ENCODE assay signal across 18 cellular contexts in the genomic region with DNA sequence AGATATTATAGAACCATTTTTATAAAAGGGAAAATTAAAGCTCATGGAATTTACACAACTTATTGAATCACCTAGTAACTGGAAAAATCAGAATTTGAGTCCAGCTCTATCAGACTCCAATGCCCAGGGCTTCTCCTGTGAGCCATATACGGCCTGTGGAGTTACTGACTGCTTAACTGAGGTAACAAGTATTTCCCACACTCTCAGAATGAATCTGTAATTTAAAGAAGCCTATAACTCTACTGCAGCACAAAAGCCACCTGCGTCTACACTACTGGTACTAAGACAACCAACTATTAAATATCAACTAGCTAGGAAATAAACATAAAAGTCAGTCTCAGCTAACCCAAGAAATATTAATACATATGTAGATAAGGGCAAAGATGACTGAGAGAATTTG. TPM values are rescaled to one million over a fixed set of nuclear protein-coding genes. Genes with fewer than 3 reads are reported as not detected.
DNase-seq lines count a peak whose midpoint lies in the region; ATAC-seq lines count a peak whose summit lies in the region.
"Had no signal": no experiment of that assay in that cellular context is flagged by ENCODE, and none has a peak within 500 bp of the region (broad histone marks: within the 10 kb centered on the region; RNA-seq: fewer than 3 reads in every experiment).

No MANE protein-coding gene starts in this region.

- no peak for DNase-seq in activated CD4-positive, alpha-beta T cell treated with anti-CD3 and anti-CD28 coated beads for 36 hours
- no peak for DNase-seq in activated CD4-positive, alpha-beta T cell treated with anti-CD3 and anti-CD28 coated beads, Interleukin-2, amount 50 U/mL, for 48 hours
- no peak for DNase-seq in activated naive CD4-positive, alpha-beta T cell treated with anti-CD3 and anti-CD28 coated beads, Interleukin-2, amount 50 U/mL, for 72 hours (ENCODE audit: low spot score in 2 of 2)
- DNase-seq in activated naive CD4-positive, alpha-beta T cell treated with anti-CD3 and anti-CD28 coated beads, Interleukin-2, amount 50 U/mL, for 16 hours = no peak
- DNase-seq in stimulated activated effector memory CD8-positive, alpha-beta T cell treated with anti-CD3 and anti-CD28 coated beads, Interleukin-12 subunit alpha, Interleukin-12 subunit beta, amount 100 ng/mL, for 72 hours (ENCODE audit: low spot score in 2 of 2) = no peak
- no peak for DNase-seq in stimulated activated naive CD4-positive, alpha-beta T cell (lab: John Stamatoyannopoulos, UW)
- DNase-seq in NCI-H446 (lab: John Stamatoyannopoulos, UW) = no peak
- DNase-seq: 8988T; CD8-positive, alpha-beta T cell; DMS 273 treated with DMSO at 0.1 percent for 48 hours; DMS53; DND-41; EL; H9 had no signal

- ATAC-seq in activated CD4-positive, alpha-beta T cell treated with anti-CD3 and anti-CD28 coated beads for 36 hours = peak; percentile 72
- ATAC-seq in activated naive CD4-positive, alpha-beta T cell treated with anti-CD3 and anti-CD28 coated beads, Interleukin-2, amount 50 U/mL, for 72 hours = peak; percentile 46 to 68
- peak; percentile 48 for ATAC-seq in stimulated activated effector memory CD8-positive, alpha-beta T cell treated with anti-CD3 and anti-CD28 coated beads, Interleukin-12 subunit alpha, Interleukin-12 subunit beta, amount 100 ng/mL, for 72 hours
- ATAC-seq: CD8-positive, alpha-beta T cell; GM12878; HepG2 had no signal

- peaks cover 4% of the 10 kb centered on the region for H3K36me3 Mint-ChIP-seq in activated CD4-positive, alpha-beta T cell treated with anti-CD3 and anti-CD28 coated beads for 36 hours (ENCODE audit: low read depth)
- no peaks in the 10 kb centered on the region for H3K36me3 Mint-ChIP-seq in activated naive CD4-positive, alpha-beta T cell treated with anti-CD3 and anti-CD28 coated beads, Interleukin-2, amount 50 U/mL, for 72 hours
- H3K36me3 Mint-ChIP-seq in activated naive CD8-positive, alpha-beta T cell = peaks cover 5% of the 10 kb centered on the region
- no peaks in the 10 kb centered on the region for H3K36me3 Mint-ChIP-seq in stimulated activated effector memory CD8-positive, alpha-beta T cell treated with anti-CD3 and anti-CD28 coated beads, Interleukin-12 subunit alpha, Interleukin-12 subunit beta, amount 100 ng/mL, for 72 hours
- H3K36me3 Mint-ChIP-seq: CD14-positive monocyte had no signal

- no peak overlapping the region for H3K27ac Mint-ChIP-seq in activated CD4-positive, alpha-beta T cell treated with anti-CD3 and anti-CD28 coated beads for 36 hours
- peak overlapping the region in 1 of 2 donors; percentile 60 for H3K27ac Mint-ChIP-seq in activated naive CD4-positive, alpha-beta T cell treated with anti-CD3 and anti-CD28 coated beads, Interleukin-2, amount 50 U/mL, for 72 hours
- peak overlapping the region; percentile 58 for H3K27ac Mint-ChIP-seq in activated naive CD8-positive, alpha-beta T cell
- no peak overlapping the region for H3K27ac Mint-ChIP-seq in stimulated activated effector memory CD8-positive, alpha-beta T cell treated with anti-CD3 and anti-CD28 coated beads, Interleukin-12 subunit alpha, Interleukin-12 subunit beta, amount 100 ng/mL, for 72 hours
- H3K27ac Mint-ChIP-seq: CD14-positive monocyte; CD8-positive, alpha-beta T cell; H9 had no signal

- CTCF ChIA-PET in activated CD4-positive, alpha-beta T cell treated with anti-CD3 and anti-CD28 coated beads for 36 hours (lab: Charles Lee) = interaction anchor here (0.8 to 1.8 kb wide), 5 partner anchors 8 to 113 kb away, joined by 3 to 7 read pairs (median 5); no protein-coding TSS in a partner anchor

- H3K4me1 Mint-ChIP-seq in activated CD4-positive, alpha-beta T cell treated with anti-CD3 and anti-CD28 coated beads for 36 hours = peaks cover 23% of the 10 kb centered on the region
- H3K4me1 Mint-ChIP-seq in activated naive CD8-positive, alpha-beta T cell (ENCODE audit: low read depth) = peaks cover 25% of the 10 kb centered on the region
- peaks cover 11% of the 10 kb centered on the region for H3K4me1 Mint-ChIP-seq in stimulated activated effector memory CD8-positive, alpha-beta T cell treated with anti-CD3 and anti-CD28 coated beads, Interleukin-12 subunit alpha, Interleukin-12 subunit beta, amount 100 ng/mL, for 72 hours
- H3K4me1 Mint-ChIP-seq: H9 had no signal

- H3K9me3 Mint-ChIP-seq in activated CD4-positive, alpha-beta T cell treated with anti-CD3 and anti-CD28 coated beads for 36 hours (ENCODE audit: low read depth) = no peaks in the 10 kb centered on the region
- no peaks in the 10 kb centered on the region for H3K9me3 Mint-ChIP-seq in activated naive CD4-positive, alpha-beta T cell treated with anti-CD3 and anti-CD28 coated beads, Interleukin-2, amount 50 U/mL, for 72 hours
- no peaks in the 10 kb centered on the region for H3K9me3 Mint-ChIP-seq in activated naive CD8-positive, alpha-beta T cell (ENCODE audit: low read depth)
- H3K9me3 Mint-ChIP-seq in stimulated activated effector memory CD8-positive, alpha-beta T cell treated with anti-CD3 and anti-CD28 coated beads, Interleukin-12 subunit alpha, Interleukin-12 subunit beta, amount 100 ng/mL, for 72 hours = no peaks in the 10 kb centered on the region
- H3K9me3 Mint-ChIP-seq: CD14-positive monocyte; CD8-positive, alpha-beta T cell; H9 had no signal

- POLR2A ChIA-PET in activated CD4-positive, alpha-beta T cell treated with anti-CD3 and anti-CD28 coated beads for 36 hours (lab: Charles Lee) = no interaction called here

- intact Hi-C loops in activated CD4-positive, alpha-beta T cell treated with anti-CD3 and anti-CD28 coated beads for 36 hours (cut with DNase I, micrococcal nuclease) = loop anchor here (2.0 to 10.0 kb wide), 3 partner anchors 143 to 1320 kb away; no protein-coding TSS in a partner anchor

- H3K27me3 Mint-ChIP-seq in activated CD4-positive, alpha-beta T cell treated with anti-CD3 and anti-CD28 coated beads for 36 hours = no peaks in the 10 kb centered on the region
- H3K27me3 Mint-ChIP-seq in activated naive CD8-positive, alpha-beta T cell = no peaks in the 10 kb centered on the region

- no peak overlapping the region for H3K4me3 Mint-ChIP-seq in activated CD4-positive, alpha-beta T cell treated with anti-CD3 and anti-CD28 coated beads for 36 hours
- no peak overlapping the region for H3K4me3 Mint-ChIP-seq in activated naive CD8-positive, alpha-beta T cell
- no peak overlapping the region for H3K4me3 Mint-ChIP-seq in stimulated activated effector memory CD8-positive, alpha-beta T cell treated with anti-CD3 and anti-CD28 coated beads, Interleukin-12 subunit alpha, Interleukin-12 subunit beta, amount 100 ng/mL, for 72 hours
- H3K4me3 Mint-ChIP-seq: CD14-positive monocyte; CD8-positive, alpha-beta T cell; H9 had no signal

RNA-seq across cellular contexts. Expression of a gene that starts 29.4 kb away (rescaled TPM):
- total RNA-seq in activated CD4-positive, alpha-beta T cell treated with anti-CD3 and anti-CD28 coated beads for 36 hours = 10 to 100 TPM; 17.2 to 18.4 TPM
- 10 to 100 TPM; 18.5 to 30.1 TPM for total RNA-seq in activated naive CD4-positive, alpha-beta T cell treated with anti-CD3 and anti-CD28 coated beads, Interleukin-2, amount 50 U/mL, for 72 hours
